In genomic region chr9:132390966-132391365, GRCh38 we compare ENCODE assay signal across 31 cellular contexts. TPM values are rescaled to one million over a fixed set of nuclear protein-coding genes. Genes with fewer than 3 reads are reported as not detected.
"Had no signal": no experiment of that assay in that cellular context is flagged by ENCODE, and none has a peak within 500 bp of the region (broad histone marks: within the 10 kb centered on the region; RNA-seq: fewer than 3 reads in every experiment).

No MANE protein-coding gene starts in this region.

- DNase-seq: head of caudate nucleus; hypothalamus; immature natural killer cell; kidney; lower lobe of right lung; mammary epithelial cell; mesenchymal stem cell; natural killer cell; ovary; retina; right lobe of liver; stimulated activated CD4-positive, alpha-beta T cell treated with anti-CD3 and anti-CD28 coated beads, Interleukin-1b, Interleukin-23, amount 100 ng/mL, for 48 hours; stimulated activated CD4-positive, alpha-beta T cell treated with anti-CD3 and anti-CD28 coated beads, Interleukin-2, amount 100 ng/mL, for 48 hours; stimulated activated CD4-positive, alpha-beta T cell treated with anti-CD3 and anti-CD28 coated beads, Interleukin-4, amount 100 ng/mL, for 4 hours; stimulated activated CD8-positive, alpha-beta memory T cell treated with anti-CD3 and anti-CD28 coated beads, Interleukin-4, amount 100 ng/mL, for 48 hours; stimulated activated naive CD4-positive, alpha-beta T cell treated with Interleukin-2 at 50 U/mL for 16 hours; stimulated activated naive CD8-positive, alpha-beta T cell treated with anti-CD3 and anti-CD28 coated beads, Interleukin-15, amount 100 ng/mL, for 72 hours; substantia nigra; uterus had no signal

- H3K4me3 ChIP-seq: lower lobe of right lung, ovary, right lobe of liver, smooth muscle cell, tibial nerve, uterus had no signal

- H3K27me3 ChIP-seq: ovary, right lobe of liver, tibial nerve, uterus had no signal

- H3K36me3 ChIP-seq: ovary, uterus had no signal

- H3K4me1 Mint-ChIP-seq: immature natural killer cell; natural killer cell; stimulated activated memory B cell treated with anti-CD40 and anti-IgM and Interleukin-4, amounts not matched to agents 10 μg/mL and 1 μg/mL and 100 μg/mL, for 72 hours; stimulated activated naive CD8-positive, alpha-beta T cell treated with anti-CD3 and anti-CD28 coated beads, Interleukin-15, amount 100 ng/mL, for 72 hours had no signal

- H3K4me1 ChIP-seq: lower lobe of right lung, right lobe of liver, tibial nerve, uterus had no signal

- H3K9me3 ChIP-seq: lower lobe of right lung, ovary, right lobe of liver, tibial nerve, uterus had no signal

- ATAC-seq: lower lobe of right lung; natural killer cell; right lobe of liver; stimulated activated memory B cell treated with anti-CD40 and anti-IgM and Interleukin-4, amounts not matched to agents 10 μg/mL and 1 μg/mL and 100 μg/mL, for 72 hours; stimulated activated naive CD8-positive, alpha-beta T cell treated with anti-CD3 and anti-CD28 coated beads, Interleukin-15, amount 100 ng/mL, for 72 hours had no signal

- H3K27ac Mint-ChIP-seq: immature natural killer cell; progenitor cell of endocrine pancreas; stimulated activated naive CD8-positive, alpha-beta T cell treated with anti-CD3 and anti-CD28 coated beads, Interleukin-15, amount 100 ng/mL, for 72 hours; type B pancreatic cell had no signal

- H3K27me3 Mint-ChIP-seq: progenitor cell of endocrine pancreas; stimulated activated memory B cell treated with anti-CD40 and anti-IgM and Interleukin-4, amounts not matched to agents 10 μg/mL and 1 μg/mL and 100 μg/mL, for 72 hours; stimulated activated naive CD8-positive, alpha-beta T cell treated with anti-CD3 and anti-CD28 coated beads, Interleukin-15, amount 100 ng/mL, for 72 hours; type B pancreatic cell had no signal

- H3K4me3 Mint-ChIP-seq: immature natural killer cell; natural killer cell; stimulated activated memory B cell treated with anti-CD40 and anti-IgM and Interleukin-4, amounts not matched to agents 10 μg/mL and 1 μg/mL and 100 μg/mL, for 72 hours; stimulated activated naive CD8-positive, alpha-beta T cell treated with anti-CD3 and anti-CD28 coated beads, Interleukin-15, amount 100 ng/mL, for 72 hours; type B pancreatic cell had no signal

- H3K9me3 Mint-ChIP-seq: immature natural killer cell; natural killer cell; stimulated activated memory B cell treated with anti-CD40 and anti-IgM and Interleukin-4, amounts not matched to agents 10 μg/mL and 1 μg/mL and 100 μg/mL, for 72 hours; stimulated activated naive CD8-positive, alpha-beta T cell treated with anti-CD3 and anti-CD28 coated beads, Interleukin-15, amount 100 ng/mL, for 72 hours; type B pancreatic cell had no signal

- H3K27ac ChIP-seq: lower lobe of right lung, ovary, right lobe of liver, tibial nerve, uterus had no signal

RNA-seq across cellular contexts. Expression of gene CFAP77, which starts 19.0 kb away (rescaled TPM):
- total RNA-seq: liver, mammary epithelial cell, mucosa of gallbladder, natural killer cell, omental fat pad, right lobe of liver, skeletal muscle tissue, smooth muscle cell, temporal lobe, ureter had no signal
- polyA plus RNA-seq: immature natural killer cell, liver, mammary epithelial cell, neural cell had no signal
